Comparison of ENCODE assay signal across 9 cellular contexts in genomic region chr1:115596080-115596795, GRCh38. TPM values are rescaled to one million over a fixed set of nuclear protein-coding genes. Genes with fewer than 3 reads are reported as not detected.
A peak's percentile ranks its signal among the peaks of the same experiment; 100 is the strongest.
DNase-seq lines count a peak whose midpoint lies in the region; ATAC-seq, FAIRE-seq and TF ChIP-seq lines count a peak whose summit lies in the region.
"Had no signal": no experiment of that assay in that cellular context is flagged by ENCODE, and none has a peak within 500 bp of the region (broad histone marks: within the 10 kb centered on the region; RNA-seq: fewer than 3 reads in every experiment).

No MANE protein-coding gene starts in this region.

- H3K4me3 Mint-ChIP-seq in CD4-positive, alpha-beta T cell, result no peak overlapping the region
- no peak overlapping the region for H3K4me3 Mint-ChIP-seq in neural progenitor cell
- H3K4me3 Mint-ChIP-seq: nephron progenitor cell had no signal

- no peaks in the 10 kb centered on the region for H3F3A ChIP-seq in neural progenitor cell (ENCODE audit: low read depth)

- no peaks in the 10 kb centered on the region for H3K79me2 ChIP-seq in neural progenitor cell (ENCODE audit: low read depth)

- no peak overlapping the region for H3K4me3 ChIP-seq in bronchial epithelial cell (ENCODE audit: low read depth, low read length)
- H3K4me3 ChIP-seq in neural progenitor cell, result no peak overlapping the region

- H3K4me1 Mint-ChIP-seq in CD4-positive, alpha-beta T cell (ENCODE audit: low read depth), result no peaks in the 10 kb centered on the region
- H3K4me1 Mint-ChIP-seq in neural progenitor cell, result peaks cover 5% of the 10 kb centered on the region

- FAIRE-seq in bronchial epithelial cell (lab: Jason Lieb, UNC), result no peak

- intact Hi-C loops in CD4-positive, alpha-beta T cell (cut with DNase I, micrococcal nuclease), result loop anchor here (2.0 to 10.0 kb wide), 3 partner anchors 457 to 621 kb away; no protein-coding TSS in a partner anchor

- H4K20me1 ChIP-seq in neural progenitor cell (ENCODE audit: low read depth), result no peaks in the 10 kb centered on the region

- no peak overlapping the region for H3K4me2 ChIP-seq in neural progenitor cell

- no peak for DNase-seq in CD4-positive, alpha-beta T cell
- peak; percentile 14 for DNase-seq in NCI-H226
- DNase-seq in bronchial epithelial cell (ENCODE audit: low read depth), result peak; percentile 27
- DNase-seq in neural progenitor cell (ENCODE audit: low spot score), result no peak
- no peak for DNase-seq in NCI-H1694 treated with DMSO at 0.1 percent for 48 hours (lab: John Stamatoyannopoulos, UW)
- DNase-seq in hippocampal formation (lab: John Stamatoyannopoulos, UW), result no peak
- no peak for DNase-seq in anterior cingulate cortex (lab: John Stamatoyannopoulos, UW)

- H2AFZ ChIP-seq in neural progenitor cell (replicated peaks), result peak overlapping the region; percentile 3

- no peaks in the 10 kb centered on the region for H3K9me3 ChIP-seq in CD4-positive, alpha-beta T cell (ENCODE audit: control insufficient read depth, low read length)
- no peaks in the 10 kb centered on the region for H3K9me3 ChIP-seq in neural progenitor cell (ENCODE audit: low read depth)

- H3K4me1 ChIP-seq in neural progenitor cell, result no peaks in the 10 kb centered on the region

- ATAC-seq in CD4-positive, alpha-beta T cell (ENCODE audit: poor library complexity), result no peak
- no peak for ATAC-seq in GM21786 (IDR thresholded peaks at IDR 0.05; ENCODE audit: unreplicated experiment)

- H3K27me3 Mint-ChIP-seq in CD4-positive, alpha-beta T cell, result peaks cover 5% of the 10 kb centered on the region
- H3K27me3 Mint-ChIP-seq in neural progenitor cell (ENCODE audit: insufficient read depth, low read depth), result peaks cover under 1% of the 10 kb centered on the region

- H3K27ac ChIP-seq in CD4-positive, alpha-beta T cell (ENCODE audit: low read depth, low read length), result no peak overlapping the region
- H3K27ac ChIP-seq in neural progenitor cell, result no peak overlapping the region

- CTCF ChIA-PET in CD4-positive, alpha-beta T cell (lab: Charles Lee), result no interaction called here

- H3K27me3 ChIP-seq in CD4-positive, alpha-beta T cell (ENCODE audit: control insufficient read depth, insufficient read depth, low read length), result no peaks in the 10 kb centered on the region
- no peaks in the 10 kb centered on the region for H3K27me3 ChIP-seq in bronchial epithelial cell (ENCODE audit: control insufficient read depth, insufficient read depth, low read length)
- H3K27me3 ChIP-seq in neural progenitor cell, result no peaks in the 10 kb centered on the region

- peaks cover 4% of the 10 kb centered on the region for H3K9me3 Mint-ChIP-seq in CD4-positive, alpha-beta T cell
- H3K9me3 Mint-ChIP-seq in neural progenitor cell, result peaks cover 5% of the 10 kb centered on the region

- no peaks in the 10 kb centered on the region for H3K36me3 ChIP-seq in bronchial epithelial cell (ENCODE audit: control insufficient read depth, insufficient read depth, low read length)
- no peaks in the 10 kb centered on the region for H3K36me3 ChIP-seq in neural progenitor cell

- peak; percentile 13 for TF ChIP-seq CTCF in CD4-positive, alpha-beta T cell (IDR thresholded peaks at IDR 0.05)
- TF ChIP-seq CTCF in bronchial epithelial cell (IDR thresholded peaks at IDR 0.05; ENCODE audit: insufficient read depth, low read length, severe bottlenecking), result no peak
- no peak for TF ChIP-seq CTCF in neural progenitor cell (IDR thresholded peaks at IDR 0.05)

- H3K36me3 Mint-ChIP-seq in CD4-positive, alpha-beta T cell (ENCODE audit: low read depth), result no peaks in the 10 kb centered on the region
- H3K36me3 Mint-ChIP-seq in neural progenitor cell, result no peaks in the 10 kb centered on the region

- H3K27ac Mint-ChIP-seq in CD4-positive, alpha-beta T cell, result no peak overlapping the region
- H3K27ac Mint-ChIP-seq in neural progenitor cell, result no peak overlapping the region
- H3K27ac Mint-ChIP-seq: nephron progenitor cell had no signal

- no peak overlapping the region for H3K9ac ChIP-seq in neural progenitor cell

- POLR2A ChIA-PET in CD4-positive, alpha-beta T cell (lab: Charles Lee), result no interaction called here

RNA-seq across cellular contexts. Expression of gene VANGL1, which starts 45.5 kb away (rescaled TPM):
- total RNA-seq in CD4-positive, alpha-beta T cell, result 1 to 10 TPM; 1.1 to 1.8 TPM
- total RNA-seq in bronchial epithelial cell (10.5 and 15.3 TPM in 2 replicates), neural progenitor cell (ENCODE audit: low replicate concordance) (8.0 and 8.5 TPM in 2 replicates)

Comparison
In these comparisons a context has a peak if more than half of its experiments do, and no peak if none do; other contexts are left out.
1. DNase-seq: peak in NCI-H226 (single experiment) and bronchial epithelial cell (single experiment); none in CD4-positive, alpha-beta T cell (0 of 10), neural progenitor cell (single experiment), NCI-H1694 treated with DMSO at 0.1 percent for 48 hours (single experiment), hippocampal formation (0 of 2) and anterior cingulate cortex (0 of 58).